Comparison of ENCODE assay signal across 34 cellular contexts in genomic region chr3:174783502-174783901, GRCh38.
"Had no signal": no experiment of that assay in that cellular context is flagged by ENCODE, and none has a peak within 500 bp of the region (broad histone marks: within the 10 kb centered on the region; RNA-seq: fewer than 3 reads in every experiment).

No MANE protein-coding gene starts in this region.

- H3K4me3 ChIP-seq: MG63 had no signal

- H3K27me3 ChIP-seq: MG63 had no signal

- DNase-seq: Karpas-422, Kasumi-1, MG63, MM.1S, MV-4-11, NCI-H1048, NCI-H1092, NCI-H1092 treated with DMSO at 0.1 percent for 48 hours, NCI-H1105, NCI-H1105 treated with DMSO at 0.1 percent for 48 hours, NCI-H1417, NCI-H1417 treated with DMSO at 0.1 percent for 48 hours, NCI-H1436, NCI-H1436 treated with DMSO at 0.1 percent for 48 hours, NCI-H1694, NCI-H1694 treated with DMSO at 0.1 percent for 48 hours, NCI-H187, NCI-H187 treated with DMSO at 0.1 percent for 48 hours, NCI-H1930, NCI-H2029, NCI-H2029 treated with DMSO at 0.1 percent for 48 hours, NCI-H2081, NCI-H2081 treated with DMSO at 0.1 percent for 48 hours, NCI-H2107, NCI-H2171, NCI-H2171 treated with DMSO at 0.1 percent for 48 hours, NCI-H2227 treated with DMSO at 0.1 percent for 48 hours, NCI-H226, NCI-H345, NCI-H446, NCI-H446 treated with DMSO at 0.1 percent for 48 hours, NCI-H510A, NCI-H510A treated with DMSO at 0.1 percent for 48 hours, NCI-H524 had no signal
